18 cellular contexts compared by ENCODE assay signal in genomic region chr3:128319741-128320141, GRCh38.
DNase-seq lines count a peak whose midpoint lies in the region; ATAC-seq, FAIRE-seq and TF ChIP-seq lines count a peak whose summit lies in the region.
"Had no signal": no experiment of that assay in that cellular context is flagged by ENCODE, and none has a peak within 500 bp of the region (broad histone marks: within the 10 kb centered on the region; RNA-seq: fewer than 3 reads in every experiment).

No MANE protein-coding gene starts in this region.

- H3K27ac Mint-ChIP-seq in osteocyte (ENCODE audit: unreplicated experiment), result no peak overlapping the region
- H3K27ac Mint-ChIP-seq: activated CD8-positive, alpha-beta T cell treated with anti-CD3 and anti-CD28 coated beads, Interleukin-2, amount 10 ng/mL, durations not matched to agents 7 days and 5 days; stimulated activated naive CD8-positive, alpha-beta T cell treated with anti-CD3 and anti-CD28 coated beads, Interleukin-15, Interleukin-2, amounts not matched to agents 100 ng/mL and 50 ng/mL, for 24 hours had no signal

- no peaks in the 10 kb centered on the region; the same call in 1 of the 2 replicates for H3K36me3 ChIP-seq in WERI-Rb-1
- H3K36me3 ChIP-seq in small intestine (ENCODE audit: control insufficient read depth in 2 of 2, insufficient read depth in 2 of 2, low read length in 2 of 2), result no peaks in the 10 kb centered on the region
- H3K36me3 ChIP-seq: uterus had no signal

- H3K9me3 Mint-ChIP-seq in osteocyte (ENCODE audit: unreplicated experiment), result no peaks in the 10 kb centered on the region
- H3K9me3 Mint-ChIP-seq: CD14-positive monocyte; stimulated activated naive CD8-positive, alpha-beta T cell treated with anti-CD3 and anti-CD28 coated beads, Interleukin-15, Interleukin-2, amounts not matched to agents 100 ng/mL and 50 ng/mL, for 24 hours had no signal

- no peak for ATAC-seq in GM19351 (IDR thresholded peaks at IDR 0.05; ENCODE audit: unreplicated experiment)
- ATAC-seq: activated CD8-positive, alpha-beta T cell treated with anti-CD3 and anti-CD28 coated beads, Interleukin-2, amount 10 ng/mL, durations not matched to agents 7 days and 5 days; foreskin keratinocyte had no signal

- H3K4me3 Mint-ChIP-seq in osteocyte (ENCODE audit: unreplicated experiment), result no peak overlapping the region
- H3K4me3 Mint-ChIP-seq: activated CD8-positive, alpha-beta T cell treated with anti-CD3 and anti-CD28 coated beads, Interleukin-2, amount 10 ng/mL, durations not matched to agents 7 days and 5 days; CD14-positive monocyte; stimulated activated naive CD8-positive, alpha-beta T cell treated with anti-CD3 and anti-CD28 coated beads, Interleukin-15, Interleukin-2, amounts not matched to agents 100 ng/mL and 50 ng/mL, for 24 hours had no signal

- H3K27me3 ChIP-seq in WERI-Rb-1 (ENCODE audit: insufficient read depth, low read depth, severe bottlenecking), result no peaks in the 10 kb centered on the region
- no peaks in the 10 kb centered on the region for H3K27me3 ChIP-seq in small intestine (ENCODE audit: control insufficient read depth in 2 of 2, insufficient read depth in 2 of 2, low read length in 2 of 2)
- H3K27me3 ChIP-seq: foreskin keratinocyte, uterus had no signal

- TF ChIP-seq EP300 in Ishikawa (IDR thresholded peaks at IDR 0.05; ENCODE audit: borderline replicate concordance), result no peak

- peaks cover 8% of the 10 kb centered on the region for H3K4me1 Mint-ChIP-seq in osteocyte (ENCODE audit: unreplicated experiment)
- H3K4me1 Mint-ChIP-seq: CD14-positive monocyte had no signal

- TF ChIP-seq CTCF in WERI-Rb-1 (IDR thresholded peaks at IDR 0.05; ENCODE audit: low read depth, low read length) (no peak), osteocyte (IDR thresholded peaks at IDR 0.05) (no peak)

- no peaks in the 10 kb centered on the region for H3K9me3 ChIP-seq in WERI-Rb-1 (ENCODE audit: severe bottlenecking)
- H3K9me3 ChIP-seq in small intestine (ENCODE audit: control insufficient read depth, low read depth), result no peaks in the 10 kb centered on the region
- H3K9me3 ChIP-seq: uterus had no signal

- no peaks in the 10 kb centered on the region for H3K27me3 Mint-ChIP-seq in osteocyte (ENCODE audit: unreplicated experiment)
- H3K27me3 Mint-ChIP-seq: stimulated activated naive CD8-positive, alpha-beta T cell treated with anti-CD3 and anti-CD28 coated beads, Interleukin-15, Interleukin-2, amounts not matched to agents 100 ng/mL and 50 ng/mL, for 24 hours had no signal

- DNase-seq in NCI-H2081 (lab: John Stamatoyannopoulos, UW) (peak; percentile 25 to 68), NCI-H2081 treated with DMSO at 0.1 percent for 48 hours (lab: John Stamatoyannopoulos, UW) (no peak), WERI-Rb-1 (no peak), osteocyte (ENCODE audit: extremely low spot score, unreplicated experiment) (peak; percentile 51), small intestine (no peak)
- no peak for DNase-seq in effector CD8-positive, alpha-beta T cell (lab: John Stamatoyannopoulos, UW)
- DNase-seq: activated CD8-positive, alpha-beta T cell treated with anti-CD3 and anti-CD28 coated beads, Interleukin-2, amount 10 ng/mL, durations not matched to agents 7 days and 5 days; aorta; foreskin keratinocyte; KG1; NCI-H1436 had no signal

- H3K27ac ChIP-seq in WERI-Rb-1, result peak overlapping the region; percentile 55
- no peak overlapping the region for H3K27ac ChIP-seq in small intestine (ENCODE audit: low read depth in 1 of 2, low read length in 1 of 2)
- H3K27ac ChIP-seq: foreskin keratinocyte, HL-60, uterus had no signal

- peaks cover 2% of the 10 kb centered on the region for H3K36me3 Mint-ChIP-seq in osteocyte (ENCODE audit: unreplicated experiment)

- no peak for FAIRE-seq in small intestine (lab: Jason Lieb, UNC)
- FAIRE-seq: A204.1 had no signal

- peaks cover 0 to 2% of the 10 kb centered on the region in 2 donors for H3K4me1 ChIP-seq in small intestine (ENCODE audit: control insufficient read depth in 2 of 2, insufficient read depth in 1 of 2, low read depth in 1 of 2, low read length in 1 of 2)
- H3K4me1 ChIP-seq: foreskin keratinocyte had no signal

- WGBS in small intestine, 3 donors, result 85 to 92% (median 90%) methylated on average over 6 of the region's 6 CpGs

- H3K4me3 ChIP-seq in WERI-Rb-1 (ENCODE audit: low read depth, low read length) (no peak overlapping the region), small intestine (ENCODE audit: low read depth in 1 of 2, low read length in 2 of 2) (no peak overlapping the region)
- H3K4me3 ChIP-seq: uterus had no signal

- peak; percentile 3; the same call in 1 of the 2 replicates for TF ChIP-seq RAD21 in Ishikawa (IDR thresholded peaks at IDR 0.05; ENCODE audit: low read depth)

TF ChIP-seq in Ishikawa, 13 proteins besides CTCF, POLR2A, EP300 and RAD21:
- TF ChIP-seq CREB1 (IDR thresholded peaks at IDR 0.05; ENCODE audit: low read depth) (no peak), USF1 (IDR thresholded peaks at IDR 0.05) (no peak), CEBPB (IDR thresholded peaks at IDR 0.05) (no peak), NFIC (IDR thresholded peaks at IDR 0.05) (0 out of 2 replicates have a peak, but pooled peaks have one; percentile 13)
- TF ChIP-seq, protein P1, sequence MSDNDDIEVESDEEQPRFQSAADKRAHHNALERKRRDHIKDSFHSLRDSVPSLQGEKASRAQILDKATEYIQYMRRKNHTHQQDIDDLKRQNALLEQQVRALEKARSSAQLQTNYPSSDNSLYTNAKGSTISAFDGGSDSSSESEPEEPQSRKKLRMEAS (IDR thresholded peaks at IDR 0.05), result peak; percentile 37; the same call in 1 of the 2 replicates

Comparison
In these comparisons a context has a peak if more than half of its experiments do, and no peak if none do; other contexts are left out.
1. DNase-seq: peak in NCI-H2081 (2 of 2) and osteocyte (single experiment); none in NCI-H2081 treated with DMSO at 0.1 percent for 48 hours (single experiment), WERI-Rb-1 (single experiment), small intestine (single experiment) and effector CD8-positive, alpha-beta T cell (single experiment).